ENCODE assay signal across 19 cellular contexts in the genomic region with DNA sequence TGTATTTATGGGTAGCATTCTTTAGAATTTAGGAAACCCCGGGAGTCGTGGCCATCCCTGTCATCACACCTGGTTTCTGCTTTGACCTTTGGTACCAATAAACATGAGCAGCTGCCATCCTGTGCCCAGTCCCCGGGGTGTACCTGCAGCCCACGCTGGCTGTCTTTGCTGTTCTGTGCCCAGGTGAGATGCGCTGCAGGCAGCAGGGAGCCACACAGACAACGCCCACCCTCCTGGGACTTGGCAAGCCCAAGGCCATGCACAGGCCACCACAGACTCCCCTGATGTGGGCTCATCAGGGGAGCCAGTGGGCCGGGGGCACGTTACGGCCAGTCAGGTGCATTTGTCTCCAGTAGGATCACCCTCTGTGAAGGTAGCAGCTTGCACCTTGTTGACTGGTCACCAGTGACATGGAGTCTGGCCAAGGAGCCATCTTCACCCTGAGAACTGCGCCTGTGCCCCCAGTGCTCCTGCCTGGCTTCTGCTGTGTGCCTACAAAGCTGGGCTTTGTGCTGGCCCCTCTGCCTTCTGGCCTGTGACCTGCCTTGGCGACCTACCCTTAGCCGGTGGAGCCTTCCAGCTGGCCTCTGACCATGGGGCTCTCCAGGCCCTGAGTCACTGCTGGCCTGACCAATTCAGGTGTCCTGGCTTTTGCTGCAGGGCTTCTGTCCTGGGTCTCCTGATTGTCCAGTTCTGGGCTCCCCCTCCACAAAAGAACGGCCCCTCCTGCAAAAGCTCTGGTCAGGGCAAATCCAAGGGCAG. TPM values are rescaled to one million over a fixed set of nuclear protein-coding genes. Genes with fewer than 3 reads are reported as not detected.
A peak's percentile ranks its signal among the peaks of the same experiment; 100 is the strongest.
DNase-seq lines count a peak whose midpoint lies in the region; ATAC-seq and TF ChIP-seq lines count a peak whose summit lies in the region.
"Had no signal": no experiment of that assay in that cellular context is flagged by ENCODE, and none has a peak within 500 bp of the region (broad histone marks: within the 10 kb centered on the region; RNA-seq: fewer than 3 reads in every experiment).

No MANE protein-coding gene starts in this region.

- no peak overlapping the region for H4K12ac ChIP-seq in trophoblast cell (ENCODE audit: low read depth, low read length)

- no peak overlapping the region for H2AFZ ChIP-seq in trophoblast cell (ENCODE audit: insufficient read depth, low read length, poor library complexity)

- no peak overlapping the region for H3K4ac ChIP-seq in trophoblast cell (ENCODE audit: low read depth, low read length)

- no peak for TF ChIP-seq POLR2A in right lobe of liver (IDR thresholded peaks at IDR 0.05)

- no peaks in the 10 kb centered on the region for H3K36me3 ChIP-seq in Panc1 (ENCODE audit: control insufficient read depth, insufficient read depth, low read length)
- H3K36me3 ChIP-seq in right lobe of liver: no peaks in the 10 kb centered on the region
- no peaks in the 10 kb centered on the region for H3K36me3 ChIP-seq in trophoblast cell (ENCODE audit: control insufficient read depth in 1 of 2, insufficient read depth in 2 of 2, low read length in 2 of 2)
- no peaks in the 10 kb centered on the region for H3K36me3 ChIP-seq in effector memory CD4-positive, alpha-beta T cell (ENCODE audit: control insufficient read depth, insufficient read depth, low read length)
- H3K36me3 ChIP-seq: HAP-1, SJSA1 had no signal

- no peak overlapping the region for H2AK5ac ChIP-seq in trophoblast cell (ENCODE audit: low read length)

- no peak overlapping the region for H2BK5ac ChIP-seq in trophoblast cell (ENCODE audit: low read depth, low read length, poor library complexity)

- peaks cover 11% of the 10 kb centered on the region for H3K79me1 ChIP-seq in trophoblast cell (ENCODE audit: low read length)

- peak overlapping the region; percentile 30 for H2BK120ac ChIP-seq in trophoblast cell (ENCODE audit: insufficient read depth, low read length, poor library complexity)

- POLR2A ChIA-PET in Panc1 (lab: Charles Lee): no interaction called here

- no peak overlapping the region for H3K18ac ChIP-seq in trophoblast cell (ENCODE audit: low read length)

- 55% methylated on average over 8 of the region's 13 CpGs for WGBS in right lobe of liver (ENCODE audit: insufficient coverage, low coverage, low lambda C conversion rate, missing lambda C conversion rate)
- WGBS in trophoblast cell (ENCODE audit: extremely low coverage, insufficient coverage, insufficient read length): no CpG with 5 or more reads among the region's 13 CpGs

- TF ChIP-seq CTCF in Panc1 (IDR thresholded peaks at IDR 0.05): no peak
- TF ChIP-seq CTCF in right lobe of liver (IDR thresholded peaks at IDR 0.05): no peak

- peak overlapping the region; percentile 29 for H4K91ac ChIP-seq in trophoblast cell (ENCODE audit: low read depth, low read length)

- ATAC-seq in Panc1: peak; percentile 36; the same call in 1 of the 2 replicates
- ATAC-seq in right lobe of liver: peak; percentile 94 to 97 (median 96)
- ATAC-seq: CD8-positive, alpha-beta T cell had no signal

- no peak overlapping the region for H2BK12ac ChIP-seq in trophoblast cell (ENCODE audit: low read length)

- no peak overlapping the region for H3K4me2 ChIP-seq in trophoblast cell (ENCODE audit: low read length)

- intact Hi-C loops in Panc1 (cut with micrococcal nuclease; ENCODE audit: unreplicated experiment) (no loop called here), right lobe of liver (cut with DNase I) (no loop called here)

- H3K27me3 ChIP-seq in Panc1 (ENCODE audit: control insufficient read depth, insufficient read depth, low read length): peaks cover 14% of the 10 kb centered on the region
- no peaks in the 10 kb centered on the region for H3K27me3 ChIP-seq in right lobe of liver
- no peaks in the 10 kb centered on the region for H3K27me3 ChIP-seq in trophoblast cell (ENCODE audit: insufficient read depth, low read length)
- H3K27me3 ChIP-seq in effector memory CD4-positive, alpha-beta T cell (replicated peaks; ENCODE audit: control insufficient read depth, insufficient read depth, low read length, poor library complexity, severe bottlenecking): no peaks in the 10 kb centered on the region

- no peak overlapping the region for H3K14ac ChIP-seq in trophoblast cell (ENCODE audit: low read length)

- no peaks in the 10 kb centered on the region for H3K4me1 ChIP-seq in Panc1 (ENCODE audit: control insufficient read depth, insufficient read depth, low read length)
- peaks cover 0 to 15% (median 0%) of the 10 kb centered on the region in 4 donors for H3K4me1 ChIP-seq in right lobe of liver
- peaks cover 11 to 23% of the 10 kb centered on the region in 2 experiments for H3K4me1 ChIP-seq in trophoblast cell (ENCODE audit: control insufficient read depth in 1 of 2, insufficient read depth in 2 of 2, low read length in 2 of 2)
- H3K4me1 ChIP-seq in effector memory CD4-positive, alpha-beta T cell (ENCODE audit: control insufficient read depth, insufficient read depth, low read length, poor library complexity, severe bottlenecking): no peaks in the 10 kb centered on the region
- H3K4me1 ChIP-seq: SJSA1 had no signal

- H4K8ac ChIP-seq in trophoblast cell (ENCODE audit: low read depth, low read length): no peak overlapping the region

- CTCF ChIA-PET in Panc1 (lab: Charles Lee): interaction anchor here (1.0 kb wide), 1 partner anchor 21 kb away, joined by 4 read pairs; no protein-coding TSS in a partner anchor

- in situ Hi-C loops in Panc1 (cut with HindIII; ENCODE audit: low pct_unique_long_range_greater_than_20kb, low sequenced_read_pairs): no loop called here

- H3K9ac ChIP-seq in trophoblast cell (ENCODE audit: low read length): no peak overlapping the region

- H3K4me3 ChIP-seq in Panc1 (ENCODE audit: low read depth in 2 of 2, low read length in 2 of 2) (no peak overlapping the region), right lobe of liver (no peak overlapping the region), trophoblast cell (ENCODE audit: low read depth, low read length) (no peak overlapping the region)
- H3K4me3 ChIP-seq in effector memory CD4-positive, alpha-beta T cell (ENCODE audit: insufficient read depth, low read depth, low read length, poor library complexity, severe bottlenecking): no peak overlapping the region
- H3K4me3 ChIP-seq: HAP-1, SJSA1 had no signal

- no peaks in the 10 kb centered on the region for H3K79me2 ChIP-seq in trophoblast cell (ENCODE audit: control insufficient read depth, insufficient read depth, low read length, poor library complexity)

- no peaks in the 10 kb centered on the region for H3K9me3 ChIP-seq in Panc1 (ENCODE audit: control insufficient read depth, insufficient read depth, low read depth, low read length)
- H3K9me3 ChIP-seq in right lobe of liver: no peaks in the 10 kb centered on the region
- no peaks in the 10 kb centered on the region for H3K9me3 ChIP-seq in trophoblast cell (ENCODE audit: insufficient read depth, low read depth, low read length)
- no peaks in the 10 kb centered on the region for H3K9me3 ChIP-seq in effector memory CD4-positive, alpha-beta T cell (ENCODE audit: control insufficient read depth, low read length)
- H3K9me3 ChIP-seq: HAP-1, SJSA1 had no signal

- no TSS peak for BruUV-seq in Panc1 (replicated peaks; lab: Mats Ljungman, UMichigan)

- DNase-seq in D341Med (ENCODE audit: low spot score) (peak; percentile 10), Panc1 (ENCODE audit: low read depth, low spot score) (no peak), right lobe of liver (peak; percentile 82 to 90 (median 85)), trophoblast cell (no peak), RKO (ENCODE audit: low spot score) (no peak), epidermal melanocyte (ENCODE audit: insufficient read length, low spot score) (no peak)
- DNase-seq in effector memory CD4-positive, alpha-beta T cell: no peak
- DNase-seq: C1 segment of cervical spinal cord; CD8-positive, alpha-beta T cell; DMS153; Kasumi-1; NCI-H1417; NCI-H1694 treated with DMSO at 0.1 percent for 48 hours; NCI-H446; NCI-H526 had no signal

- H3K27ac ChIP-seq in Panc1 (ENCODE audit: low read length) (no peak overlapping the region), right lobe of liver (peak overlapping the region in 2 of 3 donors; percentile 31 to 59), trophoblast cell (ENCODE audit: low read depth, low read length) (no peak overlapping the region)
- H3K27ac ChIP-seq in effector memory CD4-positive, alpha-beta T cell (ENCODE audit: insufficient read depth, low read length, poor library complexity, severe bottlenecking): no peak overlapping the region
- H3K27ac ChIP-seq: SJSA1 had no signal

- no peak overlapping the region for H3K23ac ChIP-seq in trophoblast cell (ENCODE audit: low read length)

RNA-seq across cellular contexts. Expression of a gene that starts 14.2 kb away (rescaled TPM):
- total RNA-seq in Panc1 (2021; ENCODE audit: unreplicated experiment) (not detected), right lobe of liver (10 to 100 TPM in 1 of 6 experiments, 1 to 10 TPM in 5; 1.4 to 15.8 (median 4.9) TPM)
- not detected for polyA plus RNA-seq in Panc1 (2012; ENCODE audit: insufficient read length)
- polyA plus RNA-seq in trophoblast cell (2013): 1.6 and 1.8 TPM in 2 replicates
- total RNA-seq: CD8-positive, alpha-beta T cell; G401; MCF 10A; SJSA1 had no signal

RNA-seq across cellular contexts. Expression of a gene that starts 47.9 kb away (rescaled TPM):
- total RNA-seq in Panc1 (2021; ENCODE audit: unreplicated experiment): not detected
- polyA plus RNA-seq in Panc1 (2012; ENCODE audit: insufficient read length): 0.11 TPM
- total RNA-seq in right lobe of liver: not detected
- polyA plus RNA-seq in trophoblast cell (2013): 0.06 and 0.08 TPM in 2 replicates
- total RNA-seq: CD8-positive, alpha-beta T cell; G401; MCF 10A; SJSA1 had no signal

Comparison
In these comparisons a context has a peak if more than half of its experiments do, and no peak if none do; other contexts are left out.
1. DNase-seq: peak in D341Med (single experiment) and right lobe of liver (3 of 3); none in Panc1 (single experiment), trophoblast cell (0 of 2), effector memory CD4-positive, alpha-beta T cell (0 of 3), RKO (single experiment) and epidermal melanocyte (single experiment).
2. H3K27ac ChIP-seq: peak in right lobe of liver (2 of 3); none in Panc1 (single experiment), trophoblast cell (single experiment) and effector memory CD4-positive, alpha-beta T cell (single experiment).